Comparison of ENCODE assay signal across 1 cellular context in the genomic region with DNA sequence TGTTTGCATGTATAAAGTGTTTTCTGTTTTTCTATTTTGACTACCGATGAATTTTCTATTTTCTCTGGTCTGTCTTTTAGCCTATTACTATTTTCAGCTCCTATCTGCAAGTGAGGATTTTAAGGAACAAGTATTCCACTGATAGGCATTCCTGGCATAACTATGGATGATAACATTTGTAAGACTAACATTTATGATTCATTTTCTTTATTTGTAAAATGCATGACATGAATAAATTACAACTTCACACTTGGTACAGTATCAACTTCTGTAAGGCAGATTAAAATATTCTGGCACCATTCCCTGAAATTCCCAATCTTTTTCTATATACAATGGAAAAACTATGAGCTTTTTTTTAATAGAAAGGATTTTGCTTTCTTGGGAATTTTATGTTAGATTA.
TF ChIP-seq lines count a peak whose summit lies in the region.

No MANE protein-coding gene starts in this region.

TF ChIP-seq in IMR-90, 13 proteins besides CTCF, POLR2A, EP300 and RAD21:
- TF ChIP-seq CEBPB (IDR thresholded peaks at IDR 0.05; ENCODE audit: low read depth, low read length) (no peak), CHD1 (IDR thresholded peaks at IDR 0.05; ENCODE audit: low read depth, low read length) (no peak), ELK1 (IDR thresholded peaks at IDR 0.05; ENCODE audit: borderline replicate concordance, low read depth, low read length) (no peak), MAFK (IDR thresholded peaks at IDR 0.05; ENCODE audit: low read depth, low read length) (no peak)
